ENCODE assay signal across 26 cellular contexts in the genomic region with DNA sequence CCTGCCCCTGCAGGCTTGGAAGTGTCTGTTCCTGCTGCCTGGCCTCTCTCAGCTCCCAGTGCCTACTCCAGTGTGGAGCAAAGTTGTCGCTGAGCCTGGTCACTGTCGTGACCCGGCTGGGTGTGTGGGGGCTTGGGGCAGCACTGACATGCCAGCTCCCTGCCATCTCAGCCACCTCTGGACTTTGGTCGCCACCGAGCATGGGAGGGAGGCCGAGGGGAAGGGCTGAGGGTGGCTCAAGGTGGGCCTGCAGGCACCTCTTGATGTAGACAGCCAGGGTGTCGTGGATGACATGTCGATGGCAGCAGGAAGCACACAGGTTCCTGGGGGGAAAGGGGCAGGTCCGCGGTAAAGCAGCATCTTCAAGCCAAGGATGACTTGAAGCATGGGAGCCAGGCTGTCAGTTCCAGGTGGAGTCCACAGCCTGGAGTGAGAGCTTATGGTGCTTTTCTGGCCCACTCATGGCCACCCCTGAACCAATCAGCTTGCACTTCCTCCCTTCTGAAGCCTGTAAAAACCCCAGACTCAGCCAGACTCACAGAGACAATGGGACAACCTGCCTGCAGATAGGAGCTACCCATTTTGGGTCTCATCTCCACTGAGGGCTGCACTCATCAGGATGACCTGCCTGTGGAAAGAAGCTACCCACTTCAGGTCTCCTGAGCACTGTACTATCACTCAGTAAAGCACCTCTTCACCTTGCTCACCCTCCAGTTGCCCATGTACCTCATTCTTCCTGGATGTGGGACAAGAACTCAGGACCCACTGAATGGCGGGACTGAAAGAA.
DNase-seq lines count a peak whose midpoint lies in the region; ATAC-seq, FAIRE-seq and TF ChIP-seq lines count a peak whose summit lies in the region.
"Had no signal": no experiment of that assay in that cellular context is flagged by ENCODE, and none has a peak within 500 bp of the region (broad histone marks: within the 10 kb centered on the region; RNA-seq: fewer than 3 reads in every experiment).

No MANE protein-coding gene starts in this region.

- TF ChIP-seq RAD21 in K562 (CRISPR knock-in tag; conservative IDR thresholded peaks at IDR 0.05 in 1 of 2, IDR thresholded peaks at IDR 0.05 in 1 of 2): no peak

- FAIRE-seq in HTR-8/SVneo (lab: Jason Lieb, UNC): peak; percentile 20
- no peak for FAIRE-seq in K562 (lab: Jason Lieb, UNC)
- FAIRE-seq: A549, GM12878, GM19239 had no signal

- peak; percentile 26 for DNase-seq in right atrium auricular region (ENCODE audit: low spot score)
- no peak for DNase-seq in right cardiac atrium
- DNase-seq in HTR-8/SVneo (ENCODE audit: insufficient read length, low spot score): no peak
- no peak for DNase-seq in K562 (ENCODE audit: extremely low read depth in 1 of 4, low spot score in 3 of 4)
- peak; percentile 13 to 38 for DNase-seq in erythroblast (lab: John Stamatoyannopoulos, UW)
- DNase-seq in NAMALWA (ENCODE audit: low spot score): no peak
- no peak for DNase-seq in COR-L47 (lab: John Stamatoyannopoulos, UW)
- DNase-seq: 8988T; ACHN; AML-193; BE2C; Calu3; CD4-positive, alpha-beta T cell; CD8-positive, alpha-beta memory T cell; DMS79; EL; GDM1; H9; HFFc6 had no signal

- H3K4me2 ChIP-seq in K562 (ENCODE audit: insufficient read depth, low read length): no peak overlapping the region
- H3K4me2 ChIP-seq: A549; BLaER1 treated with 17β-estradiol and CSF1 and Interleukin-3, amounts not matched to agents 10 nM and 100 nM; GM23338 had no signal

- no peak overlapping the region for H3K27ac ChIP-seq in right atrium auricular region
- H3K27ac ChIP-seq in right cardiac atrium (ENCODE audit: low read length): no peak overlapping the region
- H3K27ac ChIP-seq in K562 (ENCODE audit: extremely low read depth, low read depth, low read length): no peak overlapping the region
- H3K27ac ChIP-seq: A549; BLaER1 treated with 17β-estradiol and CSF1 and Interleukin-3, amounts not matched to agents 10 nM and 100 nM had no signal

- H3K27me3 ChIP-seq in right atrium auricular region: no peaks in the 10 kb centered on the region
- H3K27me3 ChIP-seq in right cardiac atrium (ENCODE audit: control insufficient read depth, insufficient read depth): no peaks in the 10 kb centered on the region
- no peaks in the 10 kb centered on the region for H3K27me3 ChIP-seq in K562 (ENCODE audit: control insufficient read depth in 2 of 2, insufficient read depth in 2 of 2, low read length in 2 of 2)
- H3K27me3 ChIP-seq: BLaER1 treated with 17β-estradiol and CSF1 and Interleukin-3, amounts not matched to agents 10 nM and 100 nM had no signal

- no peaks in the 10 kb centered on the region for H3K36me3 ChIP-seq in right atrium auricular region
- no peaks in the 10 kb centered on the region for H3K36me3 ChIP-seq in K562 (ENCODE audit: control insufficient read depth, insufficient read depth, low read length)
- H3K36me3 ChIP-seq: BE2C had no signal

- POLR2A ChIA-PET in K562 (lab: Yijun Ruan, JAX): interaction anchor here (1.2 kb wide), 1 partner anchor 8 kb away, joined by 4 read pairs; no protein-coding TSS in a partner anchor

- no peaks in the 10 kb centered on the region for H3K4me1 ChIP-seq in right atrium auricular region
- H3K4me1 ChIP-seq in right cardiac atrium (ENCODE audit: control insufficient read depth, insufficient read depth, low read length): no peaks in the 10 kb centered on the region
- no peaks in the 10 kb centered on the region for H3K4me1 ChIP-seq in K562 (replicated peaks in 1 of 2; ENCODE audit: control insufficient read depth in 2 of 2, insufficient read depth in 2 of 2, low read length in 2 of 2)
- H3K4me1 ChIP-seq: A549, BE2C had no signal

- H3K9me3 ChIP-seq in right atrium auricular region (no peaks in the 10 kb centered on the region), right cardiac atrium (ENCODE audit: control insufficient read depth, low read length) (no peaks in the 10 kb centered on the region), K562 (replicated peaks; ENCODE audit: control insufficient read depth, insufficient read depth, low read depth, low read length) (no peaks in the 10 kb centered on the region)
- H3K9me3 ChIP-seq: BE2C had no signal

- CTCF ChIA-PET in K562 (lab: Yijun Ruan, JAX; ENCODE audit: low intra/inter-chr PET ratio): no interaction called here

- ATAC-seq in right cardiac atrium: no peak
- no peak for ATAC-seq in K562
- no peak for ATAC-seq in HG03457 (IDR thresholded peaks at IDR 0.05; ENCODE audit: unreplicated experiment)
- ATAC-seq: A549, GM12878, GM23338, HCT116 had no signal

- no peaks in the 10 kb centered on the region for H3K79me2 ChIP-seq in K562 (ENCODE audit: control insufficient read depth, insufficient read depth, low read length)

- H4K20me1 ChIP-seq in K562 (replicated peaks; ENCODE audit: control insufficient read depth, insufficient read depth, low read length): no peaks in the 10 kb centered on the region
- H4K20me1 ChIP-seq: BLaER1 treated with 17β-estradiol and CSF1 and Interleukin-3, amounts not matched to agents 10 nM and 100 nM had no signal

- no peaks in the 10 kb centered on the region for H3K9me1 ChIP-seq in K562 (ENCODE audit: control insufficient read depth, insufficient read depth, low read length)

- TF ChIP-seq EP300 in K562 (IDR thresholded peaks at IDR 0.05; ENCODE audit: low read length): no peak

- in situ Hi-C loops in K562 (cut with MboI): no loop called here

- TF ChIP-seq CTCF in right atrium auricular region (IDR thresholded peaks at IDR 0.05) (no peak), K562 (IDR thresholded peaks at IDR 0.05 in 2 of 3, conservative IDR thresholded peaks at IDR 0.05 in 1 of 3; ENCODE audit: insufficient read depth in 2 of 3, low read depth in 1 of 3, low read length in 3 of 3) (no peak)

- no peak overlapping the region for H2AFZ ChIP-seq in K562 (ENCODE audit: low read depth, low read length)
- H2AFZ ChIP-seq: GM23338 had no signal

- TF ChIP-seq POLR2A in K562 (conservative IDR thresholded peaks at IDR 0.05): no peak
- TF ChIP-seq POLR2A in erythroblast (IDR thresholded peaks at IDR 0.05; ENCODE audit: low read length): no peak

- H3K9ac ChIP-seq in K562 (ENCODE audit: insufficient read depth in 1 of 2, low read depth in 2 of 2, low read length in 2 of 2): no peak overlapping the region
- H3K9ac ChIP-seq: BLaER1 treated with 17β-estradiol and CSF1 and Interleukin-3, amounts not matched to agents 10 nM and 100 nM had no signal

- no peak overlapping the region for H3K4me3 ChIP-seq in right atrium auricular region
- H3K4me3 ChIP-seq in right cardiac atrium (ENCODE audit: low read length): no peak overlapping the region
- H3K4me3 ChIP-seq in K562: no peak overlapping the region
- H3K4me3 ChIP-seq: A549; BLaER1 treated with 17β-estradiol and CSF1 and Interleukin-3, amounts not matched to agents 10 nM and 100 nM; GM12878; GM23338 had no signal

- 98% methylated on average over 11 of the region's 11 CpGs for WGBS in right cardiac atrium
- WGBS in K562 (ENCODE audit: insufficient coverage, low coverage, missing lambda C conversion rate): 57% methylated on average over 9 of the region's 11 CpGs

- intact Hi-C loops in right cardiac atrium (cut with DNase I) (no loop called here), K562 (cut with micrococcal nuclease) (no loop called here)

- no TSS peak for BruUV-seq in K562 (replicated peaks; lab: Mats Ljungman, UMichigan)

TF ChIP-seq in K562, 482 proteins besides CTCF, POLR2A, EP300 and RAD21:
- TF ChIP-seq, protein P1, sequence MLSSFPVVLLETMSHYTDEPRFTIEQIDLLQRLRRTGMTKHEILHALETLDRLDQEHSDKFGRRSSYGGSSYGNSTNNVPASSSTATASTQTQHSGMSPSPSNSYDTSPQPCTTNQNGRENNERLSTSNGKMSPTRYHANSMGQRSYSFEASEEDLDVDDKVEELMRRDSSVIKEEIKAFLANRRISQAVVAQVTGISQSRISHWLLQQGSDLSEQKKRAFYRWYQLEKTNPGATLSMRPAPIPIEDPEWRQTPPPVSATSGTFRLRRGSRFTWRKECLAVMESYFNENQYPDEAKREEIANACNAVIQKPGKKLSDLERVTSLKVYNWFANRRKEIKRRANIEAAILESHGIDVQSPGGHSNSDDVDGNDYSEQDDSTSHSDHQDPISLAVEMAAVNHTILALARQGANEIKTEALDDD (IDR thresholded peaks at IDR 0.05): no peak
- TF ChIP-seq E2F3 (CRISPR knock-in tag; IDR thresholded peaks at IDR 0.05): no peak
- TF ChIP-seq CBX3 (IDR thresholded peaks at IDR 0.05; ENCODE audit: borderline replicate concordance in 1 of 2, low read length in 2 of 2): peak in 1 of 2 experiments; percentile 70; a peak in 1 of 3 replicates
- peak; percentile 76; the same call in 1 of the 2 replicates for TF ChIP-seq TRIM28 (IDR thresholded peaks at IDR 0.05)
- TF ChIP-seq ZNF445 (CRISPR knock-in tag; IDR thresholded peaks at IDR 0.05; ENCODE audit: low read depth): no peak
- no peak for TF ChIP-seq MCM7 (IDR thresholded peaks at IDR 0.05)
- TF ChIP-seq, protein P2, sequence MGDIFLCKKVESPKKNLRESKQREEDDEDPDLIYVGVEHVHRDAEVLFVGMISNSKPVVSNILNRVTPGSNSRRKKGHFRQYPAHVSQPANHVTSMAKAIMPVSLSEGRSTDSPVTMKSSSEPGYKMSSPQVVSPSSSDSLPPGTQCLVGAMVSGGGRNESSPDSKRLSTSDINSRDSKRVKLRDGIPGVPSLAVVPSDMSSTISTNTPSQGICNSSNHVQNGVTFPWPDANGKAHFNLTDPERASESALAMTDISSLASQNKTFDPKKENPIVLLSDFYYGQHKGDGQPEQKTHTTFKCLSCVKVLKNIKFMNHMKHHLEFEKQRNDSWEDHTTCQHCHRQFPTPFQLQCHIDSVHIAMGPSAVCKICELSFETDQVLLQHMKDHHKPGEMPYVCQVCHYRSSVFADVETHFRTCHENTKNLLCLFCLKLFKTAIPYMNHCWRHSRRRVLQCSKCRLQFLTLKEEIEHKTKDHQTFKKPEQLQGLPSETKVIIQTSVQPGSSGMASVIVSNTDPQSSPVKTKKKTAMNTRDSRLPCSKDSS (IDR thresholded peaks at IDR 0.05; ENCODE audit: low read depth, partially characterized antibody): peak; percentile 81
- TF ChIP-seq SIX5 (IDR thresholded peaks at IDR 0.05; ENCODE audit: borderline replicate concordance in 1 of 2, insufficient read depth in 1 of 2, low read depth in 1 of 2, low read length in 2 of 2): no peak
- no peak for TF ChIP-seq MEF2D (tag; conservative IDR thresholded peaks at IDR 0.05; ENCODE audit: low read depth)
- peak; percentile 80; the same call in 1 of the 2 replicates for TF ChIP-seq CBX5 (IDR thresholded peaks at IDR 0.05; ENCODE audit: borderline replicate concordance, low read depth)
- TF ChIP-seq, protein P3, sequence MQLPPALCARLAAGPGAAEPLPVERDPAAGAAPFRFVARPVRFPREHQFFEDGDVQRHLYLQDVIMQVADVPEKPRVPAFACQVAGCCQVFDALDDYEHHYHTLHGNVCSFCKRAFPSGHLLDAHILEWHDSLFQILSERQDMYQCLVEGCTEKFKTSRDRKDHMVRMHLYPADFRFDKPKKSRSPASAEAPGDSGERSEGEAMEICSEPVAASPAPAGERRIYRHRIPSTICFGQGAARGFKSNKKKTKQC (CRISPR knock-in tag; IDR thresholded peaks at IDR 0.05): no peak

Comparison
In these comparisons a context has a peak if more than half of its experiments do, and no peak if none do; other contexts are left out.
1. DNase-seq: peak in right atrium auricular region (single experiment) and erythroblast (2 of 2); none in right cardiac atrium (0 of 3), HTR-8/SVneo (single experiment), K562 (0 of 4), NAMALWA (single experiment) and COR-L47 (single experiment).